8 cellular contexts compared by ENCODE assay signal in genomic region chr7:15015545-15016314, GRCh38.
DNase-seq lines count a peak whose midpoint lies in the region; ATAC-seq and TF ChIP-seq lines count a peak whose summit lies in the region.

No MANE protein-coding gene starts in this region.

- H3K4me3 ChIP-seq in HUES48 (ENCODE audit: low read depth, low read length) (peak overlapping the region; percentile 52), mammary epithelial cell (replicated peaks in 1 of 3; ENCODE audit: insufficient read depth in 1 of 3, low read depth in 2 of 3, low read length in 3 of 3) (peak overlapping the region in 2 of 3 experiments; percentile 32 to 42)

- CTCF ChIA-PET in mammary epithelial cell (lab: Charles Lee; ENCODE audit: low non-redundant PET), result interaction anchor here (0.5 to 1.0 kb wide), 7 partner anchors 13 to 514 kb away, joined by 3 to 7 read pairs (median 4); no protein-coding TSS in a partner anchor

- H2AFZ ChIP-seq in mammary epithelial cell (ENCODE audit: low read depth, low read length), result peak overlapping the region; percentile 81

- no TSS peak for BruUV-seq in mammary epithelial cell (replicated peaks; lab: Mats Ljungman, UMichigan)

- peak; percentile 93 for ATAC-seq in GM21737 (IDR thresholded peaks at IDR 0.05; ENCODE audit: unreplicated experiment)

- no peaks in the 10 kb centered on the region for H4K20me1 ChIP-seq in mammary epithelial cell (ENCODE audit: insufficient read depth, low read length)

- DNase-seq in GM04503 (ENCODE audit: low read depth), result peak; percentile 24
- peak; percentile 85 for DNase-seq in NCI-H774 (lab: John Stamatoyannopoulos, UW)
- peak; percentile 80 for DNase-seq in mammary epithelial cell
- peak; percentile 83 for DNase-seq in inferior parietal cortex (ENCODE audit: extremely low spot score)
- DNase-seq in stromal cell of bone marrow (ENCODE audit: low read depth), result peak; percentile 38
- no peak for DNase-seq in activated gamma-delta T cell (lab: John Stamatoyannopoulos, UW)

- H3K4me1 ChIP-seq in HUES48 (ENCODE audit: control insufficient read depth, insufficient read depth, low read length), result peaks cover 28% of the 10 kb centered on the region
- peaks cover 20% of the 10 kb centered on the region for H3K4me1 ChIP-seq in mammary epithelial cell (ENCODE audit: insufficient read depth, low read length)

- peak overlapping the region; percentile 26; the same call in 1 of the 2 replicates for H3K9ac ChIP-seq in HUES48 (ENCODE audit: low read depth, low read length)
- no peak overlapping the region for H3K9ac ChIP-seq in mammary epithelial cell (ENCODE audit: insufficient read depth, low read length)

- dilution Hi-C loops in mammary epithelial cell (cut with HindIII; ENCODE audit: low sequenced_read_pairs), result no loop called here

- peak overlapping the region; percentile 79 for H3K4me2 ChIP-seq in mammary epithelial cell (ENCODE audit: insufficient read depth, low read depth, low read length)

- peak; percentile 52 to 72 for TF ChIP-seq CTCF in mammary epithelial cell (conservative IDR thresholded peaks at IDR 0.05 in 1 of 2, IDR thresholded peaks at IDR 0.05 in 1 of 2; ENCODE audit: extremely low read depth in 1 of 2, insufficient read depth in 1 of 2, low read depth in 1 of 2, low read length in 2 of 2)

- H3K27ac ChIP-seq in HUES48 (ENCODE audit: low read depth, low read length) (peak overlapping the region; percentile 83), mammary epithelial cell (ENCODE audit: insufficient read depth, low read depth, low read length) (peak overlapping the region; percentile 63)

- no peaks in the 10 kb centered on the region for H3K79me2 ChIP-seq in mammary epithelial cell (ENCODE audit: insufficient read depth, low read length)

- H3K27me3 ChIP-seq in HUES48 (ENCODE audit: control insufficient read depth, insufficient read depth, low read length) (no peaks in the 10 kb centered on the region), mammary epithelial cell (ENCODE audit: insufficient read depth, low read length) (no peaks in the 10 kb centered on the region)

- intact Hi-C loops in mammary epithelial cell (cut with micrococcal nuclease), result loop anchor here (1.0 to 10.0 kb wide), 2 partner anchors 298 to 1059 kb away; no protein-coding TSS in a partner anchor

- 3% methylated on average over 8 of the region's 8 CpGs for WGBS in mammary epithelial cell (ENCODE audit: low coverage, missing lambda C conversion rate)

- in situ Hi-C loops in mammary epithelial cell (cut with MboI; ENCODE audit: low sequenced_read_pairs in 2 of 2), result loop anchor here (10.0 to 25.0 kb wide), 2 partner anchors 301 to 303 kb away; no protein-coding TSS in a partner anchor

- H3K9me3 ChIP-seq in HUES48 (ENCODE audit: control insufficient read depth, insufficient read depth, low read length) (no peaks in the 10 kb centered on the region), mammary epithelial cell (replicated peaks; ENCODE audit: insufficient read depth, low read length) (no peaks in the 10 kb centered on the region)

- H3K36me3 ChIP-seq in HUES48 (ENCODE audit: control insufficient read depth, insufficient read depth, low read length) (no peaks in the 10 kb centered on the region), mammary epithelial cell (ENCODE audit: insufficient read depth, low read length) (no peaks in the 10 kb centered on the region)
